18 cellular contexts compared by ENCODE assay signal in genomic region chr2:19119326-19120001, GRCh38.
A peak's percentile ranks its signal among the peaks of the same experiment; 100 is the strongest.
DNase-seq lines count a peak whose midpoint lies in the region; ATAC-seq and TF ChIP-seq lines count a peak whose summit lies in the region.
"Had no signal": no experiment of that assay in that cellular context is flagged by ENCODE, and none has a peak within 500 bp of the region (broad histone marks: within the 10 kb centered on the region; RNA-seq: fewer than 3 reads in every experiment).

No MANE protein-coding gene starts in this region.

- H3K4me1 ChIP-seq in A673 (ENCODE audit: insufficient read depth, low read length, poor library complexity, severe bottlenecking): no peaks in the 10 kb centered on the region
- H3K4me1 ChIP-seq: BLaER1 had no signal

- intact Hi-C loops in MCF 10A (cut with micrococcal nuclease): no loop called here
- intact Hi-C loops in head of caudate nucleus (cut with DNase I): loop anchor here (10.0 kb wide), 1 partner anchor 225 kb away; no protein-coding TSS in a partner anchor
- intact Hi-C loops in activated T-helper 2 cell treated with anti-CD3 and anti-CD28 coated beads, Interferon-gamma antibody, Interleukin-2, Interleukin-4, amounts not matched to agents 10 μg/mL and 5 μg/mL and 100 μg/mL, durations not matched to agents 14 hours and 24 hours and 36 hours (cut with micrococcal nuclease): no loop called here
- intact Hi-C loops in A673 (cut with micrococcal nuclease; ENCODE audit: unreplicated experiment): no loop called here

- ATAC-seq in GM21717 (IDR thresholded peaks at IDR 0.05; ENCODE audit: unreplicated experiment): no peak
- ATAC-seq: GM12878 had no signal

- H3K27ac ChIP-seq in A673 (ENCODE audit: low read depth, low read length, poor library complexity, severe bottlenecking): no peak overlapping the region
- H3K27ac ChIP-seq: BLaER1, RWPE1, SJCRH30 had no signal

- POLR2A ChIA-PET in MCF 10A (lab: Yijun Ruan, JAX) (interaction anchor here (0.7 to 1.9 kb wide), 2 partner anchors 46 to 116 kb away, joined by 3 to 8 read pairs; no protein-coding TSS in a partner anchor), A673 (lab: Charles Lee; ENCODE audit: low non-redundant PET) (no interaction called here)

- CTCF ChIA-PET in MCF 10A (lab: Yijun Ruan, JAX) (interaction anchor here (0.5 to 2.0 kb wide), 5 partner anchors 11 to 198 kb away, joined by 3 to 4 read pairs (median 4); no protein-coding TSS in a partner anchor), A673 (lab: Charles Lee) (no interaction called here)

- DNase-seq in MCF 10A (ENCODE audit: unreplicated experiment) (no peak), head of caudate nucleus (peak in 40 of 42 donors; percentile 11 to 79 (median 48)), neural crest cell (ENCODE audit: low read depth, low spot score) (peak; percentile 6), superior temporal gyrus (ENCODE audit: extremely low spot score) (peak; percentile 82), A673 (ENCODE audit: low spot score) (no peak), NCI-H1694 treated with DMSO at 0.1 percent for 48 hours (lab: John Stamatoyannopoulos, UW) (no peak)
- no peak for DNase-seq in activated T-helper 2 cell treated with anti-CD3 and anti-CD28 coated beads, Interferon-gamma antibody, Interleukin-2, Interleukin-4, amounts not matched to agents 10 μg/mL and 5 μg/mL and 100 μg/mL, durations not matched to agents 14 hours and 24 hours and 36 hours (ENCODE audit: low spot score)
- DNase-seq: HCEC 1CT; NCI-H1436 treated with DMSO at 0.1 percent for 48 hours; NCI-H2227 treated with DMSO at 0.1 percent for 48 hours; NCI-H526 treated with DMSO at 0.1 percent for 48 hours; NK-92 treated with Interleukin-12 subunit alpha and Interleukin-12 subunit beta, amount 100 ng/mL, for 24 hours; OCI-M1; SJCRH30 had no signal

- H3K4me3 Mint-ChIP-seq in MCF 10A (ENCODE audit: unreplicated experiment): no peak overlapping the region
- peak overlapping the region; percentile 24 for H3K4me3 Mint-ChIP-seq in neural crest cell
- no peak overlapping the region for H3K4me3 Mint-ChIP-seq in activated T-helper 2 cell treated with anti-CD3 and anti-CD28 coated beads, Interferon-gamma antibody, Interleukin-2, Interleukin-4, amounts not matched to agents 10 μg/mL and 5 μg/mL and 100 μg/mL, durations not matched to agents 14 hours and 24 hours and 36 hours (ENCODE audit: low read depth)

- H3K27ac Mint-ChIP-seq in MCF 10A (ENCODE audit: low read depth, unreplicated experiment) (peak overlapping the region; percentile 39), neural crest cell (ENCODE audit: unreplicated experiment) (peak overlapping the region; percentile 40)
- no peak overlapping the region for H3K27ac Mint-ChIP-seq in activated T-helper 2 cell treated with anti-CD3 and anti-CD28 coated beads, Interferon-gamma antibody, Interleukin-2, Interleukin-4, amounts not matched to agents 10 μg/mL and 5 μg/mL and 100 μg/mL, durations not matched to agents 14 hours and 24 hours and 36 hours

- H3K9me3 Mint-ChIP-seq in MCF 10A (ENCODE audit: unreplicated experiment) (peaks cover 5% of the 10 kb centered on the region), neural crest cell (peaks cover 5% of the 10 kb centered on the region)
- H3K9me3 Mint-ChIP-seq in activated T-helper 2 cell treated with anti-CD3 and anti-CD28 coated beads, Interferon-gamma antibody, Interleukin-2, Interleukin-4, amounts not matched to agents 10 μg/mL and 5 μg/mL and 100 μg/mL, durations not matched to agents 14 hours and 24 hours and 36 hours: no peaks in the 10 kb centered on the region

- no peaks in the 10 kb centered on the region for H3K36me3 ChIP-seq in A673 (ENCODE audit: insufficient read depth, low read length, poor library complexity, severe bottlenecking)
- H3K36me3 ChIP-seq: BLaER1, SJCRH30 had no signal

- TF ChIP-seq CTCF in MCF 10A (IDR thresholded peaks at IDR 0.05; ENCODE audit: unreplicated experiment): no peak
- no peak for TF ChIP-seq CTCF in neural crest cell (conservative IDR thresholded peaks at IDR 0.05)
- no peak for TF ChIP-seq CTCF in A673 (conservative IDR thresholded peaks at IDR 0.05; ENCODE audit: low read depth, low read length)

- H3K9me3 ChIP-seq in A673 (ENCODE audit: low read depth, low read length, poor library complexity, severe bottlenecking): no peaks in the 10 kb centered on the region
- H3K9me3 ChIP-seq: SJCRH30 had no signal

- peaks cover 11% of the 10 kb centered on the region for H3K36me3 Mint-ChIP-seq in MCF 10A (ENCODE audit: insufficient read depth, unreplicated experiment)
- peaks cover 4% of the 10 kb centered on the region for H3K36me3 Mint-ChIP-seq in neural crest cell (ENCODE audit: low read depth)
- H3K36me3 Mint-ChIP-seq in activated T-helper 2 cell treated with anti-CD3 and anti-CD28 coated beads, Interferon-gamma antibody, Interleukin-2, Interleukin-4, amounts not matched to agents 10 μg/mL and 5 μg/mL and 100 μg/mL, durations not matched to agents 14 hours and 24 hours and 36 hours (ENCODE audit: low read depth): no peaks in the 10 kb centered on the region

- BruUV-seq in MCF 10A (replicated peaks; lab: Mats Ljungman, UMichigan): no TSS peak
- BruUV-seq in A673 (replicated peaks; lab: Mats Ljungman, UMichigan): no TSS peak

- H3K27me3 ChIP-seq in A673 (replicated peaks; ENCODE audit: insufficient read depth, low read depth, low read length, poor library complexity): no peaks in the 10 kb centered on the region
- H3K27me3 ChIP-seq: BLaER1 had no signal

- H3K4me1 Mint-ChIP-seq in MCF 10A (ENCODE audit: insufficient read depth, unreplicated experiment) (peaks cover 34% of the 10 kb centered on the region), neural crest cell (peaks cover 30% of the 10 kb centered on the region)
- no peaks in the 10 kb centered on the region for H3K4me1 Mint-ChIP-seq in activated T-helper 2 cell treated with anti-CD3 and anti-CD28 coated beads, Interferon-gamma antibody, Interleukin-2, Interleukin-4, amounts not matched to agents 10 μg/mL and 5 μg/mL and 100 μg/mL, durations not matched to agents 14 hours and 24 hours and 36 hours (ENCODE audit: low read depth)

- H3K27me3 Mint-ChIP-seq in MCF 10A (ENCODE audit: insufficient read depth, unreplicated experiment): no peaks in the 10 kb centered on the region
- no peaks in the 10 kb centered on the region for H3K27me3 Mint-ChIP-seq in neural crest cell (ENCODE audit: low read depth)
- no peaks in the 10 kb centered on the region for H3K27me3 Mint-ChIP-seq in activated T-helper 2 cell treated with anti-CD3 and anti-CD28 coated beads, Interferon-gamma antibody, Interleukin-2, Interleukin-4, amounts not matched to agents 10 μg/mL and 5 μg/mL and 100 μg/mL, durations not matched to agents 14 hours and 24 hours and 36 hours (ENCODE audit: low read depth)

- H3K4me3 ChIP-seq in A673 (ENCODE audit: low read depth, low read length, poor library complexity, severe bottlenecking): no peak overlapping the region
- H3K4me3 ChIP-seq: BLaER1, GM12878, SJCRH30 had no signal

Comparison
In these comparisons a context has a peak if more than half of its experiments do, and no peak if none do; other contexts are left out.
1. DNase-seq: peak in head of caudate nucleus (40 of 42), neural crest cell (single experiment) and superior temporal gyrus (single experiment); none in MCF 10A (single experiment), activated T-helper 2 cell treated with anti-CD3 and anti-CD28 coated beads, Interferon-gamma antibody, Interleukin-2, Interleukin-4, amounts not matched to agents 10 μg/mL and 5 μg/mL and 100 μg/mL, durations not matched to agents 14 hours and 24 hours and 36 hours (single experiment), A673 (single experiment) and NCI-H1694 treated with DMSO at 0.1 percent for 48 hours (single experiment).